ENCODE assay signal across 13 cellular contexts in the genomic region with DNA sequence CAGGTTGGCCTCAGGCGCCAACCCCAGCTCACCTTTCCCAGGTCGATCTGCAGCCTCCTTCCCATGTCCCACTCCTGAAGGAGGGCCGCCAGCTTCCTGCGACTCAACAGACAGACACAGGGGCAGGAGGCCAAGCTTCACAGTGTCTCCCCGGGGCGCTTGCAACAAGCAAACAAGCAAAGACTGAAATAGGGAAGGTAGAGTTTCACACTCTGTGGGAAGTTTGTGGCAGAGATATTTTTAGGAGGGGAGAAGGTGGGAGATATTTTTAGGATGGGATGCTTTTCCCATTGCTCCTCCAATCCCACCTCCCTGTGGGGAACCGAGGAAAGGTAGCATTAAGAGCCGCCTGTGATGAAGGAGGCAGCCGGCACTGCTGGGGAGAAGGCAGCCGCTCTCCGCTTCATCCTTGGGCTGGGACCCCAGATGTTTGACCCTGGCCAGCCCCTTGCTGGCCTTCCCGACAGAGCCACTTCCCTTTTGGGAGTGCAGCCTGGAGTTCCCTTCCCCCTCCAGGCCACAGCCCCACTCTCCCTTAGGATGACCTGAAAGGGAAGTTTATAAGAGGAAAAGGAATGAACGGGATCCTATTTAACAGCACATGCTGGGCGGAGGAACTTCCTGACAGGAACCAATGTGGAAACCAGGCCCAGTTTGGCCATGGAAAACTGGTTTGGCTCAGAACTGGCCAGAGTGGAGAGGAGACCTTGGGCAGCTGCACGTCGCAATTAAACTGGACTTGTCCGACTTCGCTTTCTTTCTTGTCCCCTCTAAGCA.
DNase-seq lines count a peak whose midpoint lies in the region; ATAC-seq, FAIRE-seq and TF ChIP-seq lines count a peak whose summit lies in the region.
"Had no signal": no experiment of that assay in that cellular context is flagged by ENCODE, and none has a peak within 500 bp of the region (broad histone marks: within the 10 kb centered on the region; RNA-seq: fewer than 3 reads in every experiment).

No MANE protein-coding gene starts in this region.

- DNase-seq in AG20443 (ENCODE audit: low spot score) = peak; percentile 61
- DNase-seq in mammary epithelial cell = peak; percentile 6
- no peak for DNase-seq in keratinocyte (ENCODE audit: low read depth, low spot score)
- DNase-seq in gastrocnemius medialis = peak in 1 of 2 donors; percentile 31
- no peak for DNase-seq in activated CD4-positive, alpha-beta T cell treated with anti-CD3 and anti-CD28 coated beads for 36 hours
- DNase-seq in erythroblast (lab: John Stamatoyannopoulos, UW) = no peak
- DNase-seq: activated CD4-positive, alpha-beta memory T cell treated with anti-CD3 and anti-CD28 coated beads, Interleukin-2, amount 10 ng/mL, durations not matched to agents 7 days and 5 days; NCI-H1105 had no signal

- intact Hi-C loops in mammary epithelial cell (cut with micrococcal nuclease) = no loop called here
- intact Hi-C loops in gastrocnemius medialis (cut with DNase I; ENCODE audit: low total_unique reads) = no loop called here
- intact Hi-C loops in activated CD4-positive, alpha-beta T cell treated with anti-CD3 and anti-CD28 coated beads for 36 hours (cut with DNase I, micrococcal nuclease) = no loop called here

- ATAC-seq in gastrocnemius medialis (peak; percentile 39 to 43), HG03378 (IDR thresholded peaks at IDR 0.05; ENCODE audit: unreplicated experiment) (no peak), HG02763 (IDR thresholded peaks at IDR 0.05; ENCODE audit: unreplicated experiment) (no peak)
- no peak for ATAC-seq in activated CD4-positive, alpha-beta T cell treated with anti-CD3 and anti-CD28 coated beads for 36 hours
- ATAC-seq: Panc1 had no signal

- H3K36me3 ChIP-seq in mammary epithelial cell (ENCODE audit: insufficient read depth, low read length) (no peaks in the 10 kb centered on the region), keratinocyte (ENCODE audit: control insufficient read depth in 2 of 2, extremely low read depth in 1 of 2, insufficient read depth in 2 of 2, low read length in 2 of 2) (no peaks in the 10 kb centered on the region), gastrocnemius medialis (no peaks in the 10 kb centered on the region)
- H3K36me3 ChIP-seq: cardiac muscle cell had no signal

- no peaks in the 10 kb centered on the region for H3K9me3 Mint-ChIP-seq in activated CD4-positive, alpha-beta T cell treated with anti-CD3 and anti-CD28 coated beads for 36 hours (ENCODE audit: low read depth)
- H3K9me3 Mint-ChIP-seq: activated CD4-positive, alpha-beta memory T cell treated with anti-CD3 and anti-CD28 coated beads, Interleukin-2, amount 10 ng/mL, durations not matched to agents 7 days and 5 days; mesothelial cell of epicardium had no signal

- no peak overlapping the region for H3K27ac Mint-ChIP-seq in activated CD4-positive, alpha-beta T cell treated with anti-CD3 and anti-CD28 coated beads for 36 hours
- H3K27ac Mint-ChIP-seq: activated CD4-positive, alpha-beta memory T cell treated with anti-CD3 and anti-CD28 coated beads, Interleukin-2, amount 10 ng/mL, durations not matched to agents 7 days and 5 days; mesothelial cell of epicardium had no signal

- no peak for TF ChIP-seq POLR2A in gastrocnemius medialis (IDR thresholded peaks at IDR 0.05)
- no peak for TF ChIP-seq POLR2A in erythroblast (IDR thresholded peaks at IDR 0.05; ENCODE audit: low read length)

- H3K4me3 ChIP-seq in mammary epithelial cell (replicated peaks in 1 of 3; ENCODE audit: insufficient read depth in 1 of 3, low read depth in 2 of 3, low read length in 3 of 3) = no peak overlapping the region
- H3K4me3 ChIP-seq in keratinocyte (ENCODE audit: control insufficient read depth in 2 of 3, extremely low read depth in 1 of 3, insufficient read depth in 2 of 3, low read depth in 1 of 3, low read length in 3 of 3) = no peak overlapping the region
- H3K4me3 ChIP-seq in gastrocnemius medialis = no peak overlapping the region
- H3K4me3 ChIP-seq: cardiac muscle cell had no signal

- H3K9me3 ChIP-seq in mammary epithelial cell (replicated peaks; ENCODE audit: insufficient read depth, low read length) (no peaks in the 10 kb centered on the region), keratinocyte (ENCODE audit: control insufficient read depth, low read depth, low read length) (no peaks in the 10 kb centered on the region), gastrocnemius medialis (no peaks in the 10 kb centered on the region)

- H3K4me3 Mint-ChIP-seq in activated CD4-positive, alpha-beta T cell treated with anti-CD3 and anti-CD28 coated beads for 36 hours = no peak overlapping the region
- H3K4me3 Mint-ChIP-seq: activated CD4-positive, alpha-beta memory T cell treated with anti-CD3 and anti-CD28 coated beads, Interleukin-2, amount 10 ng/mL, durations not matched to agents 7 days and 5 days; mesothelial cell of epicardium had no signal

- H4K20me1 ChIP-seq in mammary epithelial cell (ENCODE audit: insufficient read depth, low read length) = no peaks in the 10 kb centered on the region
- H4K20me1 ChIP-seq in keratinocyte (ENCODE audit: control insufficient read depth, extremely low read depth, insufficient read depth, low read length) = no peaks in the 10 kb centered on the region

- H3K4me1 ChIP-seq in mammary epithelial cell (ENCODE audit: insufficient read depth, low read length) (peaks cover 29% of the 10 kb centered on the region), keratinocyte (ENCODE audit: control insufficient read depth, extremely low read depth, insufficient read depth, low read length) (peaks cover 24% of the 10 kb centered on the region), gastrocnemius medialis (peaks cover 0 to 15% of the 10 kb centered on the region in 2 donors)

- dilution Hi-C loops in mammary epithelial cell (cut with HindIII; ENCODE audit: low sequenced_read_pairs) (no loop called here), keratinocyte (cut with MboI; ENCODE audit: extremely low pct_ligation_motif_present, low sequenced_read_pairs) (no loop called here)

- no peaks in the 10 kb centered on the region for H3K9me1 ChIP-seq in keratinocyte (ENCODE audit: control insufficient read depth, extremely low read depth, insufficient read depth, low read length)

- peaks cover 11% of the 10 kb centered on the region for H3K27me3 Mint-ChIP-seq in activated CD4-positive, alpha-beta T cell treated with anti-CD3 and anti-CD28 coated beads for 36 hours

- H3K79me2 ChIP-seq in mammary epithelial cell (ENCODE audit: insufficient read depth, low read length) = no peaks in the 10 kb centered on the region
- H3K79me2 ChIP-seq in keratinocyte (ENCODE audit: control insufficient read depth, insufficient read depth, low read length) = no peaks in the 10 kb centered on the region

- no TSS peak for BruUV-seq in mammary epithelial cell (replicated peaks; lab: Mats Ljungman, UMichigan)

- in situ Hi-C loops in mammary epithelial cell (cut with MboI; ENCODE audit: low sequenced_read_pairs in 2 of 2) (no loop called here), gastrocnemius medialis (cut with MboI; ENCODE audit: low sequenced_read_pairs in 4 of 4) (no loop called here)

- H3K27ac ChIP-seq in mammary epithelial cell (ENCODE audit: insufficient read depth, low read depth, low read length) (no peak overlapping the region), keratinocyte (ENCODE audit: control insufficient read depth, insufficient read depth, low read length) (no peak overlapping the region), gastrocnemius medialis (peak overlapping the region in 3 of 4 donors; percentile 18 to 54 (median 35))
- H3K27ac ChIP-seq: cardiac muscle cell had no signal

- TF ChIP-seq CTCF in mammary epithelial cell (conservative IDR thresholded peaks at IDR 0.05 in 1 of 2, IDR thresholded peaks at IDR 0.05 in 1 of 2; ENCODE audit: extremely low read depth in 1 of 2, insufficient read depth in 1 of 2, low read depth in 1 of 2, low read length in 2 of 2) = no peak
- TF ChIP-seq CTCF in keratinocyte (optimal IDR thresholded peaks at IDR 0.05 in 1 of 3, IDR thresholded peaks at IDR 0.05 in 1 of 3, conservative IDR thresholded peaks at IDR 0.05 in 1 of 3; ENCODE audit: extremely low read depth in 1 of 3, insufficient read depth in 2 of 3, low read length in 3 of 3) = no peak
- no peak for TF ChIP-seq CTCF in gastrocnemius medialis (IDR thresholded peaks at IDR 0.05 in 4 of 5, conservative IDR thresholded peaks at IDR 0.05 in 1 of 5)

- no peak for FAIRE-seq in keratinocyte (lab: Jason Lieb, UNC)

- H3K4me1 Mint-ChIP-seq in activated CD4-positive, alpha-beta T cell treated with anti-CD3 and anti-CD28 coated beads for 36 hours = no peaks in the 10 kb centered on the region
- H3K4me1 Mint-ChIP-seq: activated CD4-positive, alpha-beta memory T cell treated with anti-CD3 and anti-CD28 coated beads, Interleukin-2, amount 10 ng/mL, durations not matched to agents 7 days and 5 days had no signal

- WGBS in mammary epithelial cell (ENCODE audit: low coverage, missing lambda C conversion rate) = 53% methylated on average over 14 of the region's 18 CpGs

- H3K36me3 Mint-ChIP-seq in activated CD4-positive, alpha-beta T cell treated with anti-CD3 and anti-CD28 coated beads for 36 hours (ENCODE audit: low read depth) = no peaks in the 10 kb centered on the region
- H3K36me3 Mint-ChIP-seq: mesothelial cell of epicardium had no signal

- peak overlapping the region; percentile 82 for H2AFZ ChIP-seq in mammary epithelial cell (ENCODE audit: low read depth, low read length)
- H2AFZ ChIP-seq in keratinocyte (ENCODE audit: control insufficient read depth, low read length) = peak overlapping the region; percentile 25

- CTCF ChIA-PET in mammary epithelial cell (lab: Charles Lee; ENCODE audit: low non-redundant PET) = no interaction called here
- CTCF ChIA-PET in activated CD4-positive, alpha-beta T cell treated with anti-CD3 and anti-CD28 coated beads for 36 hours (lab: Charles Lee) = no interaction called here

- H3K4me2 ChIP-seq in mammary epithelial cell (ENCODE audit: insufficient read depth, low read depth, low read length) (peak overlapping the region; percentile 76), keratinocyte (ENCODE audit: control insufficient read depth, extremely low read depth, insufficient read depth, low read depth, low read length) (peak overlapping the region; percentile 57)

- POLR2A ChIA-PET in activated CD4-positive, alpha-beta T cell treated with anti-CD3 and anti-CD28 coated beads for 36 hours (lab: Charles Lee) = no interaction called here

- H3K9ac ChIP-seq in mammary epithelial cell (ENCODE audit: insufficient read depth, low read length) = peak overlapping the region; percentile 22
- no peak overlapping the region for H3K9ac ChIP-seq in keratinocyte (ENCODE audit: control insufficient read depth, extremely low read depth, insufficient read depth, low read length)

- H3K27me3 ChIP-seq in mammary epithelial cell (ENCODE audit: insufficient read depth, low read length) (no peaks in the 10 kb centered on the region), keratinocyte (ENCODE audit: control insufficient read depth, extremely low read depth, insufficient read depth, low read length) (no peaks in the 10 kb centered on the region), gastrocnemius medialis (no peaks in the 10 kb centered on the region)
- H3K27me3 ChIP-seq: cardiac muscle cell had no signal

Comparison
In these comparisons a context has a peak if more than half of its experiments do, and no peak if none do; other contexts are left out.
1. DNase-seq: peak in AG20443 (single experiment) and mammary epithelial cell (single experiment); none in keratinocyte (single experiment), activated CD4-positive, alpha-beta T cell treated with anti-CD3 and anti-CD28 coated beads for 36 hours (single experiment) and erythroblast (0 of 2).
2. H3K27ac ChIP-seq: peak in gastrocnemius medialis (3 of 4); none in mammary epithelial cell (single experiment) and keratinocyte (single experiment).
3. ATAC-seq: peak in gastrocnemius medialis (2 of 2); none in HG03378 (single experiment), activated CD4-positive, alpha-beta T cell treated with anti-CD3 and anti-CD28 coated beads for 36 hours (single experiment) and HG02763 (single experiment).